Comparison of ENCODE assay signal across 8 cellular contexts in the genomic region with DNA sequence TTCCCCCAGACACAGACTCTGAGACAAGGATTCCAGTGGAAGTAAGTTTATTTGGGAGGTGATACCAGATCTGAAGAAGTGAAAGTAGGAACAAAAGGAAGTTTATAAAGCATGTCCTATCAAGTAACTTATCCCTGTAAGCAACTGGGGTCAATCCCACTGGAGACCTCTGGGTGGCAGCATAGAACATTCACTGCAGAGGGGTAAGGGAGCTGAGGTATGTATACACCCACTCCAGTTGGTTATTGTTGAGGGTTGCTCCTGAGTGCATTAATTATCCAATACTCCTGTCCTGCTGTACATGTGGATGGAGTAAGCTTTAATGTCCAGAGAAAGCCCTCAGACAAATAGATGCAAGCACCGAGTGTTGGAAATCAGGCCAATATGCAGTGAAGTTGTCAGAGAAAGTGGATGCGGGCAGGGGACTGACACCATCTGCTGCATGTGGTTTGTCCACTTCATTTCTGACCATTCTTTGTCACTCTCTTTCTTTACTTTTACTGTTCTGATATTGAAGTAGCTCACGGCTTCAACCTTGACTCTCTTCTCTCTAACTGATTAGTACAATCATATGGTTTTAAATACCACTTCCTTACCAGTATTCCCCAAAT. TPM values are rescaled to one million over a fixed set of nuclear protein-coding genes. Genes with fewer than 3 reads are reported as not detected.
DNase-seq lines count a peak whose midpoint lies in the region; ATAC-seq and TF ChIP-seq lines count a peak whose summit lies in the region.

No MANE protein-coding gene starts in this region.

- DNase-seq in heart right ventricle (no peak), Right ventricle myocardium inferior (ENCODE audit: missing footprints) (no peak), NCI-H526 treated with DMSO at 0.1 percent for 48 hours (lab: John Stamatoyannopoulos, UW) (peak; percentile 0), ascending aorta (ENCODE audit: low spot score in 2 of 2) (no peak), prostate gland (ENCODE audit: low spot score) (no peak)

- H3K4me3 ChIP-seq in heart right ventricle, result no peak overlapping the region
- no peak overlapping the region for H3K4me3 ChIP-seq in ascending aorta
- H3K4me3 ChIP-seq in liver (ENCODE audit: low read depth in 1 of 3, low read length in 3 of 3), result no peak overlapping the region
- no peak overlapping the region for H3K4me3 ChIP-seq in prostate gland

- TF ChIP-seq CTCF in heart right ventricle (IDR thresholded peaks at IDR 0.05), result peak in 7 of 9 donors; percentile 41 to 59 (median 46)
- TF ChIP-seq CTCF in ascending aorta (IDR thresholded peaks at IDR 0.05), result peak; percentile 28 to 49 (median 34)
- TF ChIP-seq CTCF in liver (IDR thresholded peaks at IDR 0.05; ENCODE audit: low read depth, low read length, missing input control), result peak; percentile 51
- peak in 2 of 4 experiments; percentile 13 to 34 for TF ChIP-seq CTCF in prostate gland (IDR thresholded peaks at IDR 0.05)

- peak; percentile 46 to 64 for TF ChIP-seq RAD21 in liver (IDR thresholded peaks at IDR 0.05)

- no peak for ATAC-seq in heart right ventricle
- no peak for ATAC-seq in Right ventricle myocardium inferior
- ATAC-seq in HG02642 (IDR thresholded peaks at IDR 0.05; ENCODE audit: poor library complexity, unreplicated experiment), result no peak
- ATAC-seq in GM18502 (IDR thresholded peaks at IDR 0.05; ENCODE audit: poor library complexity, unreplicated experiment), result no peak

- TF ChIP-seq POLR2A in prostate gland (IDR thresholded peaks at IDR 0.05), result no peak

- WGBS in heart right ventricle, 2 donors, result 97 to 99% methylated on average over 3 of the region's 3 CpGs
- 95% methylated on average over 3 of the region's 3 CpGs for WGBS in liver
- WGBS in prostate gland, result 99% methylated on average over 3 of the region's 3 CpGs

- intact Hi-C loops in heart right ventricle (cut with DNase I), result loop anchor here in 4 of 10 donors (5.0 to 10.0 kb wide), 3 partner anchors 52 to 279 kb away; no protein-coding TSS in a partner anchor
- intact Hi-C loops in Right ventricle myocardium inferior (cut with DNase I), result no loop called here
- intact Hi-C loops in ascending aorta (cut with DNase I), result no loop called here
- intact Hi-C loops in prostate gland (cut with DNase I), result no loop called here

- H3K36me3 ChIP-seq in heart right ventricle (no peaks in the 10 kb centered on the region), ascending aorta (no peaks in the 10 kb centered on the region), liver (ENCODE audit: control insufficient read depth in 4 of 4, insufficient read depth in 3 of 4, low read depth in 1 of 4, low read length in 3 of 4) (no peaks in the 10 kb centered on the region), prostate gland (no peaks in the 10 kb centered on the region)

- no peak overlapping the region for H3K9ac ChIP-seq in liver (ENCODE audit: low read depth in 1 of 2, low read length in 2 of 2)

- peaks cover 0 to 4% (median 0%) of the 10 kb centered on the region in 7 donors for H3K27me3 ChIP-seq in heart right ventricle
- H3K27me3 ChIP-seq in ascending aorta, result no peaks in the 10 kb centered on the region
- peaks cover 0 to 2% (median 0%) of the 10 kb centered on the region in 4 donors for H3K27me3 ChIP-seq in liver (ENCODE audit: control insufficient read depth in 4 of 4, insufficient read depth in 4 of 4, low read length in 3 of 4)
- H3K27me3 ChIP-seq in prostate gland (replicated peaks; ENCODE audit: insufficient read depth), result no peaks in the 10 kb centered on the region

- H3K4me1 ChIP-seq in heart right ventricle, result peaks cover 0 to 3% (median 0%) of the 10 kb centered on the region in 9 donors
- H3K4me1 ChIP-seq in ascending aorta, result no peaks in the 10 kb centered on the region
- H3K4me1 ChIP-seq in liver (ENCODE audit: control insufficient read depth in 4 of 4, insufficient read depth in 4 of 4, low read length in 3 of 4), result no peaks in the 10 kb centered on the region
- no peaks in the 10 kb centered on the region for H3K4me1 ChIP-seq in prostate gland (replicated peaks)

- H3K27ac ChIP-seq in heart right ventricle (no peak overlapping the region), ascending aorta (no peak overlapping the region), liver (ENCODE audit: low read depth in 1 of 2, low read length in 2 of 2) (no peak overlapping the region), prostate gland (no peak overlapping the region)

- H3K9me3 ChIP-seq in heart right ventricle (peaks cover 0 to 16% (median 6%) of the 10 kb centered on the region in 11 donors), ascending aorta (no peaks in the 10 kb centered on the region), liver (ENCODE audit: control insufficient read depth in 4 of 4, low read length in 3 of 4) (peaks cover 0 to 8% (median 2%) of the 10 kb centered on the region in 4 donors), prostate gland (no peaks in the 10 kb centered on the region)

TF ChIP-seq in liver, 16 proteins besides CTCF, POLR2A, EP300 and RAD21:
- TF ChIP-seq GABPA (IDR thresholded peaks at IDR 0.05 in 1 of 2, conservative IDR thresholded peaks at IDR 0.05 in 1 of 2), result no peak
- TF ChIP-seq HNF4A (conservative IDR thresholded peaks at IDR 0.05), result no peak
- TF ChIP-seq HNF4G (IDR thresholded peaks at IDR 0.05), result no peak
- no peak for TF ChIP-seq JUND (IDR thresholded peaks at IDR 0.05)
- TF ChIP-seq FOXA2 (IDR thresholded peaks at IDR 0.05), result no peak

RNA-seq across cellular contexts. Expression of a gene that starts 46.7 kb away (rescaled TPM):
- 10 to 100 TPM; 21.4 to 45.5 (median 35.3) TPM for total RNA-seq in heart right ventricle
- 10 to 100 TPM; 18.7 to 21.9 TPM for polyA plus RNA-seq in heart right ventricle
- total RNA-seq in Right ventricle myocardium inferior, result 28.5 TPM
- total RNA-seq in ascending aorta, result 524 TPM
- total RNA-seq in liver, result 1 to 10 TPM; 3.6 to 3.7 TPM
- 1 to 10 TPM in 1 of 2 donors, under 1 TPM in 1; 0.49 to 2.2 TPM for polyA plus RNA-seq in liver
- 10 to 100 TPM; 31.8 to 48.0 TPM for total RNA-seq in prostate gland

RNA-seq across cellular contexts. Expression of a gene that starts 46.9 kb away (rescaled TPM):
- total RNA-seq in heart right ventricle, result 10 to 100 TPM; 11.5 to 17.1 (median 13.1) TPM
- polyA plus RNA-seq in heart right ventricle, result 10 to 100 TPM in 1 of 2 donors, 1 to 10 TPM in 1; 9.4 to 12.9 TPM
- 15.7 TPM for total RNA-seq in Right ventricle myocardium inferior
- 104 TPM for total RNA-seq in ascending aorta
- 1 to 10 TPM; 3.5 to 4.0 TPM for total RNA-seq in liver
- polyA plus RNA-seq in liver, result 1 to 10 TPM in 1 of 2 donors, under 1 TPM in 1; 0.72 to 4.2 TPM
- total RNA-seq in prostate gland, result 10 to 100 TPM; 12.2 to 30.4 TPM

Comparison
In these comparisons a context has a peak if more than half of its experiments do, and no peak if none do; other contexts are left out.
1. RNA of a gene that starts 46.7 kb away (total RNA-seq): 524 TPM in ascending aorta (single experiment); 31.8 to 48.0 TPM in prostate gland, 21.4 to 45.5 TPM in heart right ventricle, 28.5 TPM in Right ventricle myocardium inferior (single experiment) and 3.6 to 3.7 TPM in liver; every median in the first group is over 10 times any median in the second.